Comparison of ENCODE assay signal across 2 cellular contexts in genomic region chr10:5751854-5752253, GRCh38.
TF ChIP-seq lines count a peak whose summit lies in the region.

No MANE protein-coding gene starts in this region.

TF ChIP-seq in GM23338, 12 proteins besides CTCF, POLR2A, EP300 and RAD21 (continued from another document):
- TF ChIP-seq REST (IDR thresholded peaks at IDR 0.05; ENCODE audit: unreplicated experiment): no peak
- no peak for TF ChIP-seq ETS1 (IDR thresholded peaks at IDR 0.05)
- no peak for TF ChIP-seq ZNF462 (CRISPR knock-in tag; IDR thresholded peaks at IDR 0.05)

TF ChIP-seq in WTC11, 78 proteins besides CTCF, POLR2A, EP300 and RAD21 (continued from another document):
- no peak for TF ChIP-seq ZBTB43 (CRISPR knock-in tag; IDR thresholded peaks at IDR 0.05)
- TF ChIP-seq FOXJ3 (CRISPR knock-in tag; IDR thresholded peaks at IDR 0.05; ENCODE audit: borderline replicate concordance): no peak
- no peak for TF ChIP-seq NR3C1 (CRISPR knock-in tag; conservative IDR thresholded peaks at IDR 0.05; ENCODE audit: low read depth)
- TF ChIP-seq ZBTB21 (CRISPR knock-in tag; IDR thresholded peaks at IDR 0.05; ENCODE audit: borderline replicate concordance): no peak
- no peak for TF ChIP-seq ZNF317 (CRISPR knock-in tag; IDR thresholded peaks at IDR 0.05; ENCODE audit: borderline replicate concordance, low read depth)
- TF ChIP-seq AFF4 (CRISPR knock-in tag; IDR thresholded peaks at IDR 0.05; ENCODE audit: borderline replicate concordance): no peak
- no peak for TF ChIP-seq FOXK1 (CRISPR knock-in tag; IDR thresholded peaks at IDR 0.05)
- no peak for TF ChIP-seq ATF2 (CRISPR knock-in tag; IDR thresholded peaks at IDR 0.05; ENCODE audit: borderline replicate concordance, low read depth)
- no peak for TF ChIP-seq ZNF138 (CRISPR knock-in tag; conservative IDR thresholded peaks at IDR 0.05)
TF ChIP-seq in WTC11: peak in this region for 0.
